In the genomic region with DNA sequence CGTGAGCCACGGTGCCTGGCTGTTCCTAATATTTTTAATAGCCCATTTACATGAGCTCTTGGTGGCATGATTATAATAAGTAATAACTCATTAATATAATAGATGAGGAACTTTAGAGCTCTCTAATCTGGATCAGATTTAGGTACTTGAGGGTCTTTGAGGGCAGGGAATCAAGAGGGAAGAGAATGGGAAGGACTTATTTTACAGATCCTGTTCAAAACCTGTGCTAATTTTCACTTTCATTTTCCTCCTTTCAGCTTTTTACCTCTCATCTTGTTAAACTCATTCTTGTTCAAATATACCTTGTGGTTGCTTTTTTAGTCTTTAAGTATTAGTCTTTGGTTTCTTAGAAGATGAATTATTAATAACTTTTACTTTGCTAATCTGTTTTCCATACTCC, we compare ENCODE assay signal across 1 cellular context.
TF ChIP-seq lines count a peak whose summit lies in the region.

No MANE protein-coding gene starts in this region.

TF ChIP-seq in GM12878, 131 proteins besides CTCF, POLR2A, EP300 and RAD21:
- peak; percentile 15 to 16; a peak in 1 of 4 replicates for TF ChIP-seq IKZF2 (IDR thresholded peaks at IDR 0.05)
- no peak for TF ChIP-seq MYB (IDR thresholded peaks at IDR 0.05; ENCODE audit: borderline replicate concordance, low read depth, low read length)
- peak; percentile 62; the same call in 1 of the 2 replicates for TF ChIP-seq MXI1 (IDR thresholded peaks at IDR 0.05; ENCODE audit: low read depth, low read length)
- TF ChIP-seq EED (IDR thresholded peaks at IDR 0.05; ENCODE audit: low read depth), result no peak
- TF ChIP-seq PML (IDR thresholded peaks at IDR 0.05; ENCODE audit: low read length), result no peak
- TF ChIP-seq NR2F1 (conservative IDR thresholded peaks at IDR 0.05), result no peak
- no peak for TF ChIP-seq POU2F2 (IDR thresholded peaks at IDR 0.05; ENCODE audit: borderline replicate concordance, low read depth, low read length)
- TF ChIP-seq BMI1 (IDR thresholded peaks at IDR 0.05; ENCODE audit: borderline replicate concordance), result no peak
TF ChIP-seq in GM12878: peak in this region for 2.
